ENCODE assay signal across 22 cellular contexts in the genomic region with DNA sequence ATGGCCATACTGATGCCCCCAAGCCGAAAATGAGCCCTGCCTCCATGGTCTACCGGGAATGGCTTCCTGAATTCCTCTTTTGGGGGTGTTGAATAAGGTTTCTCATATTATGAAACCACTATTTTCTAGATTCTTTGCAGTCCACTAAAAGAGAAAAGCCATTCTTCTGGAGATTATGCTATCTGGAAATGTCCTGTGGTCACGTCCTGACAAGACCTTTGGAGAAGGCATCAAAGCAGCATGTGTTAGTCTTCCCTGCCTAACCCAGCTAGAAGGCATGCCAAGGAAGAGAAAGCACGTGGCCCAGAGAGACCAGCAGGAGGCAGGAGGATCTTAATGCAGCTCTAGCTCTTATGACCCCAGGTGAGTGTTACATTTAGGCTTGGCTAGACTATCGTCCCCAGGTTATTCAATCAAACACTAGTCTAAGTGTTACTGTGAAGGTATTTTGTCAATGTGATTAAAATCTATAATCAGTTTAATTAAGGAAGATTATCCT.
"Had no signal": no experiment of that assay in that cellular context is flagged by ENCODE, and none has a peak within 500 bp of the region (broad histone marks: within the 10 kb centered on the region; RNA-seq: fewer than 3 reads in every experiment).

No MANE protein-coding gene starts in this region.

- H3K4me1 ChIP-seq: ascending aorta, gastrocnemius medialis, left ventricle myocardium inferior, pancreas, upper lobe of left lung had no signal

- H3K4me3 ChIP-seq: ascending aorta, gastrocnemius medialis, left ventricle myocardium inferior, mucosa of descending colon, pancreas, sigmoid colon, thoracic aorta, upper lobe of left lung had no signal

- H3K9me3 ChIP-seq: gastrocnemius medialis, mucosa of descending colon, pancreas, sigmoid colon, thoracic aorta, upper lobe of left lung had no signal

- H3K27ac Mint-ChIP-seq: activated naive CD4-positive, alpha-beta T cell treated with anti-CD3 and anti-CD28 coated beads, Interleukin-2, amount 10 ng/mL, durations not matched to agents 7 days and 5 days; activated naive CD8-positive, alpha-beta T cell treated with anti-CD3 and anti-CD28 coated beads, Interleukin-2, amount 50 U/mL, for 24 hours; effector memory CD8-positive, alpha-beta T cell; naive thymus-derived CD4-positive, alpha-beta T cell; stimulated activated memory B cell treated with anti-CD40 and anti-IgM and Interleukin-4, amounts not matched to agents 10 μg/mL and 1 μg/mL and 100 μg/mL, for 72 hours; T-helper 17 cell had no signal

- H3K27ac ChIP-seq: ascending aorta, gastrocnemius medialis, left ventricle myocardium inferior, pancreas, sigmoid colon, thoracic aorta, upper lobe of left lung, VCaP had no signal

- DNase-seq: activated CD4-positive, alpha-beta T cell treated with anti-CD3 and anti-CD28 coated beads for 1 hour; activated CD8-positive, alpha-beta memory T cell treated with anti-CD3 and anti-CD28 coated beads for 24 hours; activated CD8-positive, alpha-beta memory T cell treated with anti-CD3 and anti-CD28 coated beads, Interleukin-2, amount 50 U/mL, for 48 hours; activated effector memory CD4-positive, alpha-beta T cell treated with Interleukin-2 at 50 U/mL for 16 hours; activated naive CD4-positive, alpha-beta T cell treated with anti-CD3 and anti-CD28 coated beads, Interleukin-2, amount 10 ng/mL, durations not matched to agents 7 days and 5 days; activated naive CD8-positive, alpha-beta T cell treated with anti-CD3 and anti-CD28 coated beads, Interleukin-2, amount 50 U/mL, for 24 hours; activated T-cell treated with anti-CD3 and anti-CD28 coated beads, Interleukin-2, amount 50 U/mL, for 48 hours; effector memory CD8-positive, alpha-beta T cell; kidney glomerular epithelial cell; left ventricle myocardium inferior; mucosa of descending colon; naive thymus-derived CD4-positive, alpha-beta T cell; pancreas; sigmoid colon; stimulated activated CD4-positive, alpha-beta T cell treated with anti-CD3 and anti-CD28 coated beads, Interleukin-4, amount 100 ng/mL, for 4 hours; T-helper 17 cell; upper lobe of left lung had no signal

- H3K36me3 Mint-ChIP-seq: activated naive CD4-positive, alpha-beta T cell treated with anti-CD3 and anti-CD28 coated beads, Interleukin-2, amount 10 ng/mL, durations not matched to agents 7 days and 5 days; naive thymus-derived CD4-positive, alpha-beta T cell; stimulated activated memory B cell treated with anti-CD40 and anti-IgM and Interleukin-4, amounts not matched to agents 10 μg/mL and 1 μg/mL and 100 μg/mL, for 72 hours had no signal

- H3K4me1 Mint-ChIP-seq: activated naive CD4-positive, alpha-beta T cell treated with anti-CD3 and anti-CD28 coated beads, Interleukin-2, amount 10 ng/mL, durations not matched to agents 7 days and 5 days; activated naive CD8-positive, alpha-beta T cell treated with anti-CD3 and anti-CD28 coated beads, Interleukin-2, amount 50 U/mL, for 24 hours; naive thymus-derived CD4-positive, alpha-beta T cell; stimulated activated memory B cell treated with anti-CD40 and anti-IgM and Interleukin-4, amounts not matched to agents 10 μg/mL and 1 μg/mL and 100 μg/mL, for 72 hours; T-helper 17 cell had no signal

- H3K4me3 Mint-ChIP-seq: activated naive CD4-positive, alpha-beta T cell treated with anti-CD3 and anti-CD28 coated beads, Interleukin-2, amount 10 ng/mL, durations not matched to agents 7 days and 5 days; activated naive CD8-positive, alpha-beta T cell treated with anti-CD3 and anti-CD28 coated beads, Interleukin-2, amount 50 U/mL, for 24 hours; effector memory CD8-positive, alpha-beta T cell; naive thymus-derived CD4-positive, alpha-beta T cell; stimulated activated memory B cell treated with anti-CD40 and anti-IgM and Interleukin-4, amounts not matched to agents 10 μg/mL and 1 μg/mL and 100 μg/mL, for 72 hours; T-helper 17 cell had no signal

- H3K36me3 ChIP-seq: ascending aorta, gastrocnemius medialis, left ventricle myocardium inferior, pancreas, sigmoid colon, thoracic aorta, upper lobe of left lung had no signal

- H3K27me3 Mint-ChIP-seq: activated naive CD4-positive, alpha-beta T cell treated with anti-CD3 and anti-CD28 coated beads, Interleukin-2, amount 10 ng/mL, durations not matched to agents 7 days and 5 days; activated naive CD8-positive, alpha-beta T cell treated with anti-CD3 and anti-CD28 coated beads, Interleukin-2, amount 50 U/mL, for 24 hours; effector memory CD8-positive, alpha-beta T cell; stimulated activated memory B cell treated with anti-CD40 and anti-IgM and Interleukin-4, amounts not matched to agents 10 μg/mL and 1 μg/mL and 100 μg/mL, for 72 hours; T-helper 17 cell had no signal

- H3K27me3 ChIP-seq: ascending aorta, gastrocnemius medialis, pancreas, sigmoid colon, upper lobe of left lung had no signal

- ATAC-seq: activated naive CD8-positive, alpha-beta T cell treated with anti-CD3 and anti-CD28 coated beads, Interleukin-2, amount 50 U/mL, for 24 hours; effector memory CD8-positive, alpha-beta T cell; mucosa of descending colon; naive thymus-derived CD4-positive, alpha-beta T cell; stimulated activated memory B cell treated with anti-CD40 and anti-IgM and Interleukin-4, amounts not matched to agents 10 μg/mL and 1 μg/mL and 100 μg/mL, for 72 hours; T-helper 17 cell had no signal
